In genomic region chr11:130533113-130533803, GRCh38 we compare ENCODE assay signal across 27 cellular contexts.
DNase-seq lines count a peak whose midpoint lies in the region; TF ChIP-seq lines count a peak whose summit lies in the region.
"Had no signal": no experiment of that assay in that cellular context is flagged by ENCODE, and none has a peak within 500 bp of the region (broad histone marks: within the 10 kb centered on the region; RNA-seq: fewer than 3 reads in every experiment).

No MANE protein-coding gene starts in this region.

- H3K9ac ChIP-seq in mesenchymal stem cell (ENCODE audit: low read length), result no peak overlapping the region

- no peaks in the 10 kb centered on the region for H3K9me3 Mint-ChIP-seq in osteocyte (ENCODE audit: unreplicated experiment)
- H3K9me3 Mint-ChIP-seq: activated CD4-positive, alpha-beta T cell treated with anti-CD3 and anti-CD28 coated beads, Interleukin-2, amount 10 ng/mL, durations not matched to agents 7 days and 5 days; activated naive CD4-positive, alpha-beta T cell treated with anti-CD3 and anti-CD28 coated beads for 36 hours; activated T-cell treated with anti-CD3 and anti-CD28 coated beads, Interleukin-2, amount 50 U/mL, for 72 hours; CD4-positive, alpha-beta T cell; GM23338; IgD-negative memory B cell; stimulated activated naive B cell treated with anti-CD40 and anti-IgM and Interleukin-4, amounts not matched to agents 10 μg/mL and 1 μg/mL and 100 μg/mL, for 72 hours had no signal

- H2BK15ac ChIP-seq in mesenchymal stem cell (ENCODE audit: low read depth, poor library complexity, severe bottlenecking), result no peak overlapping the region

- no peaks in the 10 kb centered on the region for H3K36me3 ChIP-seq in BE2C
- H3K36me3 ChIP-seq in mesenchymal stem cell (ENCODE audit: control insufficient read depth in 1 of 2, insufficient read depth in 2 of 2, low read depth in 1 of 2, low read length in 2 of 2), result no peaks in the 10 kb centered on the region
- H3K36me3 ChIP-seq: colonic mucosa, heart left ventricle, Peyer's patch, uterus, WERI-Rb-1 had no signal

- H2AFZ ChIP-seq in mesenchymal stem cell (ENCODE audit: low read depth, low read length), result no peak overlapping the region
- H2AFZ ChIP-seq: GM23338 had no signal

- WGBS in mesenchymal stem cell, result 95% methylated on average over 11 of the region's 12 CpGs

- no peak overlapping the region for H2BK120ac ChIP-seq in mesenchymal stem cell (ENCODE audit: low read depth, low read length)

- H3K9me3 ChIP-seq in BE2C, result no peaks in the 10 kb centered on the region
- H3K9me3 ChIP-seq in mesenchymal stem cell (ENCODE audit: control insufficient read depth, low read length), result no peaks in the 10 kb centered on the region
- H3K9me3 ChIP-seq: colonic mucosa, heart left ventricle, Peyer's patch, uterus had no signal

- no peaks in the 10 kb centered on the region for H3K27me3 Mint-ChIP-seq in osteocyte (ENCODE audit: unreplicated experiment)
- H3K27me3 Mint-ChIP-seq: CD4-positive, alpha-beta T cell had no signal

- H3K27ac Mint-ChIP-seq in osteocyte (ENCODE audit: unreplicated experiment), result no peak overlapping the region
- H3K27ac Mint-ChIP-seq: activated CD4-positive, alpha-beta T cell treated with anti-CD3 and anti-CD28 coated beads, Interleukin-2, amount 10 ng/mL, durations not matched to agents 7 days and 5 days; activated CD8-positive, alpha-beta memory T cell treated with anti-CD3 and anti-CD28 coated beads, Interleukin-2, amount 10 ng/mL, durations not matched to agents 7 days and 5 days; activated naive CD4-positive, alpha-beta T cell treated with anti-CD3 and anti-CD28 coated beads for 36 hours; activated T-cell treated with anti-CD3 and anti-CD28 coated beads, Interleukin-2, amount 50 U/mL, for 72 hours; CD4-positive, alpha-beta T cell; GM23338; stimulated activated naive B cell treated with anti-CD40 and anti-IgM and Interleukin-4, amounts not matched to agents 10 μg/mL and 1 μg/mL and 100 μg/mL, for 72 hours had no signal

- peak overlapping the region; percentile 12 for H2AK5ac ChIP-seq in mesenchymal stem cell (ENCODE audit: low read length, severe bottlenecking)

- no peak overlapping the region for H3K14ac ChIP-seq in mesenchymal stem cell (ENCODE audit: low read length in 2 of 2)

- H4K91ac ChIP-seq in mesenchymal stem cell (ENCODE audit: low read length), result no peak overlapping the region

- no peak overlapping the region for H3K4me2 ChIP-seq in mesenchymal stem cell (ENCODE audit: low read length, poor library complexity, severe bottlenecking)
- H3K4me2 ChIP-seq: GM23338 had no signal

- H3K4me3 ChIP-seq in BE2C (ENCODE audit: low read depth, low read length) (no peak overlapping the region), mesenchymal stem cell (ENCODE audit: insufficient read depth in 1 of 2, low read depth in 1 of 2, low read length in 2 of 2) (no peak overlapping the region)
- H3K4me3 ChIP-seq: colonic mucosa, GM23338, heart left ventricle, Peyer's patch, uterus had no signal

- no peak overlapping the region for H3K27ac ChIP-seq in mesenchymal stem cell (ENCODE audit: low read length, poor library complexity, severe bottlenecking)
- H3K27ac ChIP-seq: colonic mucosa, heart left ventricle, Peyer's patch, uterus, WERI-Rb-1 had no signal

- H2BK12ac ChIP-seq in mesenchymal stem cell (ENCODE audit: low read length in 2 of 2), result no peak overlapping the region

- DNase-seq in BE2C (peak; percentile 91), DMS79 (lab: John Stamatoyannopoulos, UW) (peak; percentile 68), NCI-H69 (lab: John Stamatoyannopoulos, UW) (peak; percentile 60), mesenchymal stem cell (no peak), osteocyte (ENCODE audit: extremely low spot score, unreplicated experiment) (no peak)
- DNase-seq in stimulated activated CD4-positive, alpha-beta T cell treated with anti-CD3 and anti-CD28 coated beads, Interleukin-4, amount 100 ng/mL, for 4 hours, result no peak
- no peak for DNase-seq in stimulated activated CD4-positive, alpha-beta T cell treated with anti-CD3 and anti-CD28 coated beads, Interleukin-4, amount 100 ng/mL, for 1 hour
- DNase-seq: activated CD4-positive, alpha-beta T cell treated with anti-CD3 and anti-CD28 coated beads, Interleukin-2, amount 10 ng/mL, durations not matched to agents 7 days and 5 days; activated CD8-positive, alpha-beta memory T cell treated with anti-CD3 and anti-CD28 coated beads, Interleukin-2, amount 10 ng/mL, durations not matched to agents 7 days and 5 days; activated naive CD4-positive, alpha-beta T cell treated with anti-CD3 and anti-CD28 coated beads for 36 hours; activated T-cell treated with anti-CD3 and anti-CD28 coated beads, Interleukin-2, amount 50 U/mL, for 72 hours; CD4-positive, alpha-beta T cell; colonic mucosa; DMS153; effector memory CD4-positive, alpha-beta T cell; GDM1; heart left ventricle; left cardiac atrium; mesendoderm; NCI-H2227 treated with DMSO at 0.1 percent for 48 hours; nucleus accumbens; Peyer's patch; stimulated activated naive B cell treated with anti-CD40 and anti-IgM and Interleukin-4, amounts not matched to agents 10 μg/mL and 1 μg/mL and 100 μg/mL, for 72 hours; uterus; WERI-Rb-1 had no signal

- H3K27me3 ChIP-seq in BE2C (no peaks in the 10 kb centered on the region), mesenchymal stem cell (ENCODE audit: control insufficient read depth in 1 of 2, insufficient read depth in 1 of 2, low read length in 2 of 2) (no peaks in the 10 kb centered on the region)
- H3K27me3 ChIP-seq: colonic mucosa, heart left ventricle, Peyer's patch, uterus had no signal

- H3K23ac ChIP-seq in mesenchymal stem cell (ENCODE audit: low read length in 2 of 2), result no peak overlapping the region

- H3K4me1 ChIP-seq in BE2C (peaks cover 20% of the 10 kb centered on the region), mesenchymal stem cell (ENCODE audit: control insufficient read depth, insufficient read depth, low read depth, low read length) (peaks cover 29% of the 10 kb centered on the region)
- H3K4me1 ChIP-seq: colonic mucosa, Peyer's patch, uterus had no signal

- no peak overlapping the region for H3K18ac ChIP-seq in mesenchymal stem cell (ENCODE audit: low read depth in 1 of 2, low read length in 2 of 2)

- H3K4me3 Mint-ChIP-seq in osteocyte (ENCODE audit: unreplicated experiment), result no peak overlapping the region
- H3K4me3 Mint-ChIP-seq: activated CD4-positive, alpha-beta T cell treated with anti-CD3 and anti-CD28 coated beads, Interleukin-2, amount 10 ng/mL, durations not matched to agents 7 days and 5 days; activated CD8-positive, alpha-beta memory T cell treated with anti-CD3 and anti-CD28 coated beads, Interleukin-2, amount 10 ng/mL, durations not matched to agents 7 days and 5 days; activated naive CD4-positive, alpha-beta T cell treated with anti-CD3 and anti-CD28 coated beads for 36 hours; activated T-cell treated with anti-CD3 and anti-CD28 coated beads, Interleukin-2, amount 50 U/mL, for 72 hours; CD4-positive, alpha-beta T cell; GM23338; IgD-negative memory B cell; stimulated activated naive B cell treated with anti-CD40 and anti-IgM and Interleukin-4, amounts not matched to agents 10 μg/mL and 1 μg/mL and 100 μg/mL, for 72 hours had no signal

- peaks cover 21% of the 10 kb centered on the region for H3K4me1 Mint-ChIP-seq in osteocyte (ENCODE audit: unreplicated experiment)
- H3K4me1 Mint-ChIP-seq: activated CD4-positive, alpha-beta T cell treated with anti-CD3 and anti-CD28 coated beads, Interleukin-2, amount 10 ng/mL, durations not matched to agents 7 days and 5 days; activated CD8-positive, alpha-beta memory T cell treated with anti-CD3 and anti-CD28 coated beads, Interleukin-2, amount 10 ng/mL, durations not matched to agents 7 days and 5 days; GM23338; IgD-negative memory B cell; stimulated activated naive B cell treated with anti-CD40 and anti-IgM and Interleukin-4, amounts not matched to agents 10 μg/mL and 1 μg/mL and 100 μg/mL, for 72 hours had no signal

- no peak overlapping the region for H2BK5ac ChIP-seq in mesenchymal stem cell (ENCODE audit: low read depth, low read length, poor library complexity, severe bottlenecking)

- no peak overlapping the region for H4K8ac ChIP-seq in mesenchymal stem cell (ENCODE audit: low read length)

- H3K4ac ChIP-seq in mesenchymal stem cell (ENCODE audit: low read depth in 1 of 2, low read length in 2 of 2), result no peak overlapping the region

- no peaks in the 10 kb centered on the region for H3K79me1 ChIP-seq in mesenchymal stem cell (replicated peaks; ENCODE audit: low read length, poor library complexity, severe bottlenecking)

- no peaks in the 10 kb centered on the region for H3K36me3 Mint-ChIP-seq in osteocyte (ENCODE audit: unreplicated experiment)
- H3K36me3 Mint-ChIP-seq: activated CD8-positive, alpha-beta memory T cell treated with anti-CD3 and anti-CD28 coated beads, Interleukin-2, amount 10 ng/mL, durations not matched to agents 7 days and 5 days; IgD-negative memory B cell; stimulated activated naive B cell treated with anti-CD40 and anti-IgM and Interleukin-4, amounts not matched to agents 10 μg/mL and 1 μg/mL and 100 μg/mL, for 72 hours had no signal

- TF ChIP-seq CTCF in BE2C (IDR thresholded peaks at IDR 0.05; ENCODE audit: low read depth, low read length) (no peak), osteocyte (IDR thresholded peaks at IDR 0.05) (no peak)

Comparison
In these comparisons a context has a peak if more than half of its experiments do, and no peak if none do; other contexts are left out.
1. DNase-seq: peak in BE2C (single experiment), DMS79 (single experiment) and NCI-H69 (single experiment); none in mesenchymal stem cell (single experiment), stimulated activated CD4-positive, alpha-beta T cell treated with anti-CD3 and anti-CD28 coated beads, Interleukin-4, amount 100 ng/mL, for 4 hours (0 of 2), stimulated activated CD4-positive, alpha-beta T cell treated with anti-CD3 and anti-CD28 coated beads, Interleukin-4, amount 100 ng/mL, for 1 hour (single experiment) and osteocyte (single experiment).